1 cellular context compared by ENCODE assay signal in genomic region chr17:47176438-47176837, GRCh38.
A peak's percentile ranks its signal among the peaks of the same experiment; 100 is the strongest.
TF ChIP-seq lines count a peak whose summit lies in the region.

No MANE protein-coding gene starts in this region.

TF ChIP-seq in H1, 55 proteins besides CTCF, POLR2A, EP300 and RAD21:
- TF ChIP-seq TAF7 (optimal IDR thresholded peaks at IDR 0.05; ENCODE audit: borderline replicate concordance, low read depth, low read length): peak; percentile 43
- TF ChIP-seq SIN3A (conservative IDR thresholded peaks at IDR 0.05 in 1 of 2, IDR thresholded peaks at IDR 0.05 in 1 of 2; ENCODE audit: low read depth in 1 of 2, low read length in 2 of 2): no peak
- TF ChIP-seq BRCA1 (IDR thresholded peaks at IDR 0.05; ENCODE audit: low read depth, low read length): no peak
- TF ChIP-seq YY1 (IDR thresholded peaks at IDR 0.05; ENCODE audit: low read depth, low read length): no peak
- TF ChIP-seq CREB1 (IDR thresholded peaks at IDR 0.05): no peak
- no peak for TF ChIP-seq MAX (IDR thresholded peaks at IDR 0.05)
- TF ChIP-seq HDAC2 (IDR thresholded peaks at IDR 0.05; ENCODE audit: borderline replicate concordance in 1 of 2, low read depth in 2 of 2, low read length in 2 of 2): no peak
- no peak for TF ChIP-seq GABPA (IDR thresholded peaks at IDR 0.05; ENCODE audit: borderline replicate concordance, insufficient read depth, low read length)
